ENCODE assay signal across 17 cellular contexts in genomic region chr11:129286813-129287212, GRCh38.
A peak's percentile ranks its signal among the peaks of the same experiment; 100 is the strongest.
DNase-seq lines count a peak whose midpoint lies in the region; ATAC-seq and TF ChIP-seq lines count a peak whose summit lies in the region.
"Had no signal": no experiment of that assay in that cellular context is flagged by ENCODE, and none has a peak within 500 bp of the region (broad histone marks: within the 10 kb centered on the region; RNA-seq: fewer than 3 reads in every experiment).

No MANE protein-coding gene starts in this region.

- POLR2A ChIA-PET in Caco-2 (lab: Charles Lee), result interaction anchor here (0.7 kb wide), 1 partner anchor 29 kb away, joined by 3 read pairs; no protein-coding TSS in a partner anchor

- H3K27ac Mint-ChIP-seq in Caco-2 (ENCODE audit: unreplicated experiment) (peak overlapping the region; percentile 88), endodermal cell (no peak overlapping the region)
- H3K27ac Mint-ChIP-seq: T-helper 1 cell treated with Interleukin-12 subunit alpha and Interleukin-12 subunit beta and Interleukin-4 antibody, amounts not matched to agents 30 μg/mL and 1 μg/mL, for 36 hours; WTC11 had no signal

- TF ChIP-seq EP300 in tibial nerve (IDR thresholded peaks at IDR 0.05), result no peak

- H3K36me3 ChIP-seq in Caco-2 (ENCODE audit: control insufficient read depth, insufficient read depth, low read length) (no peaks in the 10 kb centered on the region), endodermal cell (ENCODE audit: control insufficient read depth, insufficient read depth, low read length) (no peaks in the 10 kb centered on the region), tibial nerve (no peaks in the 10 kb centered on the region)

- H3K27ac ChIP-seq in endodermal cell (ENCODE audit: low read depth, low read length), result no peak overlapping the region
- no peak overlapping the region for H3K27ac ChIP-seq in tibial nerve
- H3K27ac ChIP-seq: RWPE1 had no signal

- intact Hi-C loops in Caco-2 (cut with micrococcal nuclease; ENCODE audit: unreplicated experiment), result loop anchor here (1.0 kb wide), 1 partner anchor 8 kb away; no protein-coding TSS in a partner anchor

- H3K36me3 Mint-ChIP-seq in Caco-2 (ENCODE audit: insufficient read depth, unreplicated experiment), result no peaks in the 10 kb centered on the region
- H3K36me3 Mint-ChIP-seq in endodermal cell (ENCODE audit: low read depth), result no peaks in the 10 kb centered on the region
- H3K36me3 Mint-ChIP-seq: WTC11 had no signal

- no peaks in the 10 kb centered on the region for H3K9me3 ChIP-seq in Caco-2
- no peaks in the 10 kb centered on the region for H3K9me3 ChIP-seq in endodermal cell (ENCODE audit: control insufficient read depth, low read length)
- H3K9me3 ChIP-seq in tibial nerve, result no peaks in the 10 kb centered on the region

- H3K4me3 ChIP-seq in Caco-2 (ENCODE audit: low read depth, low read length) (no peak overlapping the region), LNCaP clone FGC (ENCODE audit: low read depth, low read length) (no peak overlapping the region), endodermal cell (ENCODE audit: low read length) (no peak overlapping the region), tibial nerve (no peak overlapping the region)

- no peaks in the 10 kb centered on the region for H3K27me3 ChIP-seq in Caco-2 (replicated peaks; ENCODE audit: control insufficient read depth, insufficient read depth, low read length)
- no peaks in the 10 kb centered on the region for H3K27me3 ChIP-seq in endodermal cell (ENCODE audit: control insufficient read depth, insufficient read depth, low read length, poor library complexity, severe bottlenecking)
- H3K27me3 ChIP-seq in tibial nerve, result no peaks in the 10 kb centered on the region

- BruUV-seq in Caco-2 (replicated peaks; lab: Mats Ljungman, UMichigan), result no TSS peak

- H3K9me3 Mint-ChIP-seq in Caco-2 (ENCODE audit: unreplicated experiment) (no peaks in the 10 kb centered on the region), endodermal cell (no peaks in the 10 kb centered on the region)
- H3K9me3 Mint-ChIP-seq: T-helper 1 cell treated with Interleukin-12 subunit alpha and Interleukin-12 subunit beta and Interleukin-4 antibody, amounts not matched to agents 30 μg/mL and 1 μg/mL, for 36 hours; WTC11 had no signal

- H3K27me3 Mint-ChIP-seq in Caco-2 (ENCODE audit: insufficient read depth, unreplicated experiment) (no peaks in the 10 kb centered on the region), endodermal cell (ENCODE audit: insufficient read depth) (peaks cover 2% of the 10 kb centered on the region)

- H3K4me1 Mint-ChIP-seq in Caco-2 (ENCODE audit: low read depth, unreplicated experiment) (peaks cover 82% of the 10 kb centered on the region), endodermal cell (peaks cover 32% of the 10 kb centered on the region)

- H3K4me1 ChIP-seq in Caco-2, result peaks cover 90% of the 10 kb centered on the region
- peaks cover 19% of the 10 kb centered on the region for H3K4me1 ChIP-seq in endodermal cell (ENCODE audit: control insufficient read depth, insufficient read depth, low read length)
- H3K4me1 ChIP-seq in tibial nerve, result peaks cover 0 to 10% (median 0%) of the 10 kb centered on the region in 4 donors

- H3K4me3 Mint-ChIP-seq in Caco-2 (ENCODE audit: unreplicated experiment) (peak overlapping the region; percentile 59), endodermal cell (no peak overlapping the region)
- H3K4me3 Mint-ChIP-seq: T-helper 1 cell treated with Interleukin-12 subunit alpha and Interleukin-12 subunit beta and Interleukin-4 antibody, amounts not matched to agents 30 μg/mL and 1 μg/mL, for 36 hours; WTC11 had no signal

- CTCF ChIA-PET in Caco-2 (lab: Charles Lee), result interaction anchor here (1.0 to 1.3 kb wide), 3 partner anchors 29 to 171 kb away, joined by 4 to 8 read pairs (median 5); no protein-coding TSS in a partner anchor

- TF ChIP-seq POLR2A in tibial nerve (IDR thresholded peaks at IDR 0.05), result no peak

- 78 to 84% methylated on average over 5 to 7 of the region's 7 CpGs for WGBS in endodermal cell (ENCODE audit: insufficient coverage in 1 of 2, insufficient read length in 1 of 2), 2 experiments
- WGBS in tibial nerve, 2 donors, result 37 to 44% methylated on average over 7 of the region's 7 CpGs

- TF ChIP-seq CTCF in Caco-2 (IDR thresholded peaks at IDR 0.05; ENCODE audit: insufficient read depth in 1 of 2, low read depth in 1 of 2, low read length in 1 of 2, severe bottlenecking in 1 of 2, unreplicated experiment in 1 of 2), result no peak
- no peak for TF ChIP-seq CTCF in LNCaP clone FGC (IDR thresholded peaks at IDR 0.05; ENCODE audit: control insufficient read depth, extremely low read depth, insufficient read depth)
- no peak for TF ChIP-seq CTCF in endodermal cell (conservative IDR thresholded peaks at IDR 0.05)
- no peak for TF ChIP-seq CTCF in tibial nerve (IDR thresholded peaks at IDR 0.05)

- DNase-seq in Caco-2, result peak; percentile 51 to 66
- DNase-seq in LNCaP clone FGC (ENCODE audit: low read depth), result peak; percentile 76
- peak; percentile 96 for DNase-seq in NCI-H510A (lab: John Stamatoyannopoulos, UW)
- DNase-seq in left kidney (ENCODE audit: low read depth, low spot score), result peak; percentile 54
- DNase-seq in endodermal cell, result no peak
- no peak for DNase-seq in tibial nerve (ENCODE audit: low spot score in 2 of 2)
- DNase-seq in HPDE6-E6E7 (ENCODE audit: extremely low spot score), result no peak
- DNase-seq: amygdala; cerebellar nuclear complex; DND-41; hypothalamus; NK-92 treated with Interleukin-12 subunit alpha and Interleukin-12 subunit beta, amount 100 ng/mL, for 24 hours had no signal

- no peak for ATAC-seq in HG03175 (IDR thresholded peaks at IDR 0.05; ENCODE audit: unreplicated experiment)
- ATAC-seq: left lobe of liver, WTC11 had no signal

- H3K9ac ChIP-seq in endodermal cell (ENCODE audit: extremely low read depth, low read length, poor library complexity, severe bottlenecking), result no peak overlapping the region

Comparison
In these comparisons a context has a peak if more than half of its experiments do, and no peak if none do; other contexts are left out.
1. DNase-seq: peak in Caco-2 (2 of 2), LNCaP clone FGC (single experiment), NCI-H510A (single experiment) and left kidney (single experiment); none in endodermal cell (single experiment), tibial nerve (0 of 2) and HPDE6-E6E7 (single experiment).